ENCODE assay signal across 23 cellular contexts in genomic region chr2:26934985-26935384, GRCh38.
"Had no signal": no experiment of that assay in that cellular context is flagged by ENCODE, and none has a peak within 500 bp of the region (broad histone marks: within the 10 kb centered on the region; RNA-seq: fewer than 3 reads in every experiment).

No MANE protein-coding gene starts in this region.

- H3K27me3 ChIP-seq: colonic mucosa, dorsolateral prefrontal cortex had no signal

- H3K27ac ChIP-seq: colonic mucosa, coronary artery, epithelial cell of prostate, esophagus muscularis mucosa, esophagus squamous epithelium, foreskin keratinocyte, gastrocnemius medialis, gastroesophageal sphincter, heart left ventricle, heart right ventricle had no signal

- H3K36me3 ChIP-seq: colonic mucosa, esophagus muscularis mucosa, esophagus squamous epithelium, gastrocnemius medialis, gastroesophageal sphincter, heart left ventricle, heart right ventricle had no signal

- ATAC-seq: effector memory CD8-positive, alpha-beta T cell; esophagus mucosa; foreskin keratinocyte; gastrocnemius medialis; gastroesophageal sphincter; heart left ventricle; heart right ventricle had no signal

- H3K4me1 ChIP-seq: colonic mucosa, esophagus muscularis mucosa, esophagus squamous epithelium, foreskin keratinocyte, gastrocnemius medialis, gastroesophageal sphincter, heart left ventricle, heart right ventricle had no signal

- H3K4me3 Mint-ChIP-seq: dendritic cell treated with granulocyte-macrophage colony-stimulating factor and Interleukin-4, amounts not matched to agents 40 ng/mL and 50 ng/mL, for 4 days; effector memory CD8-positive, alpha-beta T cell had no signal

- DNase-seq: colonic mucosa; cortex of kidney; dermis blood vessel endothelial cell; dorsolateral prefrontal cortex; effector CD4-positive, alpha-beta T cell; effector CD8-positive, alpha-beta T cell; effector memory CD4-positive, alpha-beta T cell; effector memory CD8-positive, alpha-beta T cell; erythroblast; esophagus squamous epithelium; foreskin fibroblast; foreskin keratinocyte; foreskin melanocyte; gastrocnemius medialis; glutamatergic neuron; heart left ventricle; heart right ventricle had no signal

- H3K27ac Mint-ChIP-seq: dendritic cell treated with granulocyte-macrophage colony-stimulating factor and Interleukin-4, amounts not matched to agents 40 ng/mL and 50 ng/mL, for 4 days; effector memory CD8-positive, alpha-beta T cell had no signal

- H3K9me3 Mint-ChIP-seq: dendritic cell treated with granulocyte-macrophage colony-stimulating factor and Interleukin-4, amounts not matched to agents 40 ng/mL and 50 ng/mL, for 4 days; effector memory CD8-positive, alpha-beta T cell had no signal

- H3K9me3 ChIP-seq: colonic mucosa, esophagus muscularis mucosa, esophagus squamous epithelium, gastrocnemius medialis, gastroesophageal sphincter, heart left ventricle, heart right ventricle had no signal

- H3K4me3 ChIP-seq: colonic mucosa, coronary artery, dorsolateral prefrontal cortex, esophagus muscularis mucosa, esophagus squamous epithelium, gastrocnemius medialis, gastroesophageal sphincter, heart left ventricle, heart right ventricle had no signal
